8 cellular contexts compared by ENCODE assay signal in the genomic region with DNA sequence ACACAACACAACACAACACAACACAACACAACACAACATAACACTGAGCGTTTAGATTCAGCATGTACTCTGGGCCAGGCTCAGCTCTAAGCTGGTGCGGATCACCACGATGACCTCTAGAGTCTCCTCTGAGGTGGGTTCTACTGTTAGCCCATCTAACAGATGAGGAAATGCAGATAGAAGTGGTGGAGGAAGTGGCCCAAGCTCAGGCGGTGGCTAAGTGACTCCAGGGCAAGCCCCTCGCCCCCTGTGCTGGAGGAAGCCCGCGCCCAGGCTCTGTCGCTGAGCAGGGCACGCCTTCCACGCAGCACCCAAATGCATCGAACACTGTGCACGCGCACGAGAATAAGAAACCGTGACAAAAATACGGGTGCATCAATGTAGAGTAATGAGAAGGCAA. TPM values are rescaled to one million over a fixed set of nuclear protein-coding genes. Genes with fewer than 3 reads are reported as not detected.
A peak's percentile ranks its signal among the peaks of the same experiment; 100 is the strongest.
DNase-seq lines count a peak whose midpoint lies in the region; ATAC-seq and TF ChIP-seq lines count a peak whose summit lies in the region.

No MANE protein-coding gene starts in this region.

- no peak overlapping the region for H3K9ac ChIP-seq in muscle layer of colon (ENCODE audit: low read length)

- H3K27ac Mint-ChIP-seq in CD4-positive, alpha-beta memory T cell, result peak overlapping the region in 3 of 7 donors; percentile 0 to 54 (median 16)
- no peak overlapping the region for H3K27ac Mint-ChIP-seq in activated T-helper 2 cell treated with anti-CD3 and anti-CD28 coated beads, Interferon-gamma antibody, Interleukin-2, Interleukin-4, amounts not matched to agents 10 μg/mL and 5 μg/mL and 100 μg/mL, durations not matched to agents 14 hours and 24 hours and 36 hours

- peaks cover 5% of the 10 kb centered on the region for H3K4me1 ChIP-seq in CD4-positive, alpha-beta memory T cell (ENCODE audit: insufficient read depth, low read length)
- H3K4me1 ChIP-seq in muscle layer of colon (ENCODE audit: insufficient read depth, low read length) (peaks cover 4% of the 10 kb centered on the region), tibial artery (peaks cover 0 to 13% (median 9%) of the 10 kb centered on the region in 4 donors)

- no peak overlapping the region for H3K27ac ChIP-seq in CD4-positive, alpha-beta memory T cell (ENCODE audit: low read depth, low read length)
- H3K27ac ChIP-seq in muscle layer of colon (ENCODE audit: low read depth, low read length), result no peak overlapping the region
- no peak overlapping the region for H3K27ac ChIP-seq in tibial artery

- POLR2A ChIA-PET in CD4-positive, alpha-beta memory T cell (lab: Charles Lee; ENCODE audit: partially characterized antibody), result no interaction called here

- intact Hi-C loops in CD4-positive, alpha-beta memory T cell (cut with micrococcal nuclease), result loop anchor here (2.0 to 10.0 kb wide), 2 partner anchors 136 to 484 kb away; partner anchors contain the start of gene DCTD
- intact Hi-C loops in activated T-helper 2 cell treated with anti-CD3 and anti-CD28 coated beads, Interferon-gamma antibody, Interleukin-2, Interleukin-4, amounts not matched to agents 10 μg/mL and 5 μg/mL and 100 μg/mL, durations not matched to agents 14 hours and 24 hours and 36 hours (cut with micrococcal nuclease), result loop anchor here (5.0 kb wide), 1 partner anchor 52 kb away; no protein-coding TSS in a partner anchor
- intact Hi-C loops in tibial artery (cut with DNase I; ENCODE audit: low total_unique reads), result no loop called here

- peaks cover 6 to 23% (median 15%) of the 10 kb centered on the region in 4 donors for H3K4me1 Mint-ChIP-seq in CD4-positive, alpha-beta memory T cell
- H3K4me1 Mint-ChIP-seq in activated T-helper 2 cell treated with anti-CD3 and anti-CD28 coated beads, Interferon-gamma antibody, Interleukin-2, Interleukin-4, amounts not matched to agents 10 μg/mL and 5 μg/mL and 100 μg/mL, durations not matched to agents 14 hours and 24 hours and 36 hours (ENCODE audit: low read depth), result peaks cover 31% of the 10 kb centered on the region

- no peak for DNase-seq in CD4-positive, alpha-beta memory T cell
- DNase-seq in activated T-helper 2 cell treated with anti-CD3 and anti-CD28 coated beads, Interferon-gamma antibody, Interleukin-2, Interleukin-4, amounts not matched to agents 10 μg/mL and 5 μg/mL and 100 μg/mL, durations not matched to agents 14 hours and 24 hours and 36 hours (ENCODE audit: low spot score), result no peak
- DNase-seq in tibial artery (no peak), AG08396 (ENCODE audit: low spot score) (no peak)

- H3K36me3 ChIP-seq in CD4-positive, alpha-beta memory T cell (ENCODE audit: insufficient read depth, low read length), result no peaks in the 10 kb centered on the region
- H3K36me3 ChIP-seq in muscle layer of colon (ENCODE audit: insufficient read depth, low read length) (no peaks in the 10 kb centered on the region), tibial artery (no peaks in the 10 kb centered on the region)

- CTCF ChIA-PET in CD4-positive, alpha-beta memory T cell (lab: Charles Lee; ENCODE audit: partially characterized antibody), result interaction anchor here (0.7 to 1.3 kb wide), 4 partner anchors 8 to 459 kb away, joined by 3 read pairs; no protein-coding TSS in a partner anchor

- no peak overlapping the region for H3K4me3 ChIP-seq in CD4-positive, alpha-beta memory T cell (ENCODE audit: low read length in 2 of 2)
- H3K4me3 ChIP-seq in muscle layer of colon (ENCODE audit: low read depth in 1 of 2, low read length in 2 of 2), result peak overlapping the region; percentile 48 to 75
- peak overlapping the region in 1 of 2 donors; percentile 58 for H3K4me3 ChIP-seq in tibial artery

- no peaks in the 10 kb centered on the region for H3K9me3 ChIP-seq in CD4-positive, alpha-beta memory T cell (ENCODE audit: control insufficient read depth in 1 of 2, low read length in 2 of 2)
- no peaks in the 10 kb centered on the region for H3K9me3 ChIP-seq in muscle layer of colon (ENCODE audit: low read length)
- no peaks in the 10 kb centered on the region for H3K9me3 ChIP-seq in tibial artery

- ATAC-seq in HG02678 (IDR thresholded peaks at IDR 0.05; ENCODE audit: unreplicated experiment), result peak; percentile 1
- ATAC-seq in GM21717 (IDR thresholded peaks at IDR 0.05; ENCODE audit: unreplicated experiment), result no peak
- ATAC-seq in GM18868 (IDR thresholded peaks at IDR 0.05; ENCODE audit: unreplicated experiment), result no peak

- H3K27me3 ChIP-seq in CD4-positive, alpha-beta memory T cell (ENCODE audit: insufficient read depth, low read length), result no peaks in the 10 kb centered on the region
- H3K27me3 ChIP-seq in muscle layer of colon (ENCODE audit: control insufficient read depth in 1 of 2, insufficient read depth in 2 of 2, low read length in 2 of 2) (no peaks in the 10 kb centered on the region), tibial artery (peaks cover 0 to under 1% of the 10 kb centered on the region in 2 donors)

- H3K9me3 Mint-ChIP-seq in CD4-positive, alpha-beta memory T cell, result peaks cover 0 to 1% (median 0%) of the 10 kb centered on the region in 8 donors
- no peaks in the 10 kb centered on the region for H3K9me3 Mint-ChIP-seq in activated T-helper 2 cell treated with anti-CD3 and anti-CD28 coated beads, Interferon-gamma antibody, Interleukin-2, Interleukin-4, amounts not matched to agents 10 μg/mL and 5 μg/mL and 100 μg/mL, durations not matched to agents 14 hours and 24 hours and 36 hours

- peaks cover 0 to 7% of the 10 kb centered on the region in 2 donors for H3K27me3 Mint-ChIP-seq in CD4-positive, alpha-beta memory T cell
- peaks cover 36% of the 10 kb centered on the region for H3K27me3 Mint-ChIP-seq in activated T-helper 2 cell treated with anti-CD3 and anti-CD28 coated beads, Interferon-gamma antibody, Interleukin-2, Interleukin-4, amounts not matched to agents 10 μg/mL and 5 μg/mL and 100 μg/mL, durations not matched to agents 14 hours and 24 hours and 36 hours (ENCODE audit: low read depth)

- H3K36me3 Mint-ChIP-seq in CD4-positive, alpha-beta memory T cell, result no peaks in the 10 kb centered on the region
- no peaks in the 10 kb centered on the region for H3K36me3 Mint-ChIP-seq in activated T-helper 2 cell treated with anti-CD3 and anti-CD28 coated beads, Interferon-gamma antibody, Interleukin-2, Interleukin-4, amounts not matched to agents 10 μg/mL and 5 μg/mL and 100 μg/mL, durations not matched to agents 14 hours and 24 hours and 36 hours (ENCODE audit: low read depth)

- TF ChIP-seq CTCF in tibial artery (IDR thresholded peaks at IDR 0.05), result no peak

- H3K4me3 Mint-ChIP-seq in CD4-positive, alpha-beta memory T cell, result peak overlapping the region; percentile 86 to 97 (median 92)
- H3K4me3 Mint-ChIP-seq in activated T-helper 2 cell treated with anti-CD3 and anti-CD28 coated beads, Interferon-gamma antibody, Interleukin-2, Interleukin-4, amounts not matched to agents 10 μg/mL and 5 μg/mL and 100 μg/mL, durations not matched to agents 14 hours and 24 hours and 36 hours (ENCODE audit: low read depth), result peak overlapping the region; percentile 85

RNA-seq across cellular contexts. Expression of gene CDKN2AIP, which starts 45.3 kb away (rescaled TPM):
- 10 to 100 TPM; 48.3 to 51.1 TPM for total RNA-seq in CD4-positive, alpha-beta memory T cell
- polyA plus RNA-seq in CD4-positive, alpha-beta memory T cell, result 10 to 100 TPM; 18.9 to 40.7 TPM
- total RNA-seq in activated T-helper 2 cell treated with anti-CD3 and anti-CD28 coated beads, Interferon-gamma antibody, Interleukin-2, Interleukin-4, amounts not matched to agents 10 μg/mL and 5 μg/mL and 100 μg/mL, durations not matched to agents 14 hours and 24 hours and 36 hours, result 23.3 and 25.3 TPM in 2 replicates

Comparison
In these comparisons a context has a peak if more than half of its experiments do, and no peak if none do; other contexts are left out.
1. H3K4me3 ChIP-seq: peak in muscle layer of colon (2 of 2); none in CD4-positive, alpha-beta memory T cell (0 of 2).